Comparison of ENCODE assay signal across 2 cellular contexts in genomic region chr7:158779061-158779992, GRCh38.
TF ChIP-seq lines count a peak whose summit lies in the region.

No MANE protein-coding gene starts in this region.

TF ChIP-seq in HEK293, 187 proteins besides CTCF, POLR2A, EP300 and RAD21:
- TF ChIP-seq TCF7L2 (IDR thresholded peaks at IDR 0.05; ENCODE audit: borderline replicate concordance, low read depth, low read length): peak; percentile 84
- TF ChIP-seq ZNF121 (tag by site-specific recombination; IDR thresholded peaks at IDR 0.05): peak; percentile 69
- no peak for TF ChIP-seq ZFP37 (tag by site-specific recombination; IDR thresholded peaks at IDR 0.05)

TF ChIP-seq in K562, 482 proteins besides CTCF, POLR2A, EP300 and RAD21:
- no peak for TF ChIP-seq CHD2 (IDR thresholded peaks at IDR 0.05; ENCODE audit: low read depth, low read length)
- TF ChIP-seq, protein P1, sequence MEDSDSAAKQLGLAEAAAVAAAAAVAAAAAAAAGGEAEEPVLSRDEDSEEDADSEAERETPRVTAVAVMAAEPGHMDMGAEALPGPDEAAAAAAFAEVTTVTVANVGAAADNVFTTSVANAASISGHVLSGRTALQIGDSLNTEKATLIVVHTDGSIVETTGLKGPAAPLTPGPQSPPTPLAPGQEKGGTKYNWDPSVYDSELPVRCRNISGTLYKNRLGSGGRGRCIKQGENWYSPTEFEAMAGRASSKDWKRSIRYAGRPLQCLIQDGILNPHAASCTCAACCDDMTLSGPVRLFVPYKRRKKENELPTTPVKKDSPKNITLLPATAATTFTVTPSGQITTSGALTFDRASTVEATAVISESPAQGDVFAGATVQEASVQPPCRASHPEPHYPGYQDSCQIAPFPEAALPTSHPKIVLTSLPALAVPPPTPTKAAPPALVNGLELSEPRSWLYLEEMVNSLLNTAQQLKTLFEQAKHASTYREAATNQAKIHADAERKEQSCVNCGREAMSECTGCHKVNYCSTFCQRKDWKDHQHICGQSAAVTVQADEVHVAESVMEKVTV (CRISPR knock-in tag; IDR thresholded peaks at IDR 0.05): no peak
- TF ChIP-seq, protein P2, sequence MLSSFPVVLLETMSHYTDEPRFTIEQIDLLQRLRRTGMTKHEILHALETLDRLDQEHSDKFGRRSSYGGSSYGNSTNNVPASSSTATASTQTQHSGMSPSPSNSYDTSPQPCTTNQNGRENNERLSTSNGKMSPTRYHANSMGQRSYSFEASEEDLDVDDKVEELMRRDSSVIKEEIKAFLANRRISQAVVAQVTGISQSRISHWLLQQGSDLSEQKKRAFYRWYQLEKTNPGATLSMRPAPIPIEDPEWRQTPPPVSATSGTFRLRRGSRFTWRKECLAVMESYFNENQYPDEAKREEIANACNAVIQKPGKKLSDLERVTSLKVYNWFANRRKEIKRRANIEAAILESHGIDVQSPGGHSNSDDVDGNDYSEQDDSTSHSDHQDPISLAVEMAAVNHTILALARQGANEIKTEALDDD (IDR thresholded peaks at IDR 0.05): peak; percentile 59
- TF ChIP-seq ZNF445 (CRISPR knock-in tag; IDR thresholded peaks at IDR 0.05; ENCODE audit: low read depth): no peak
- no peak for TF ChIP-seq ZZZ3 (IDR thresholded peaks at IDR 0.05)
- TF ChIP-seq ZBTB1 (CRISPR knock-in tag; IDR thresholded peaks at IDR 0.05; ENCODE audit: borderline replicate concordance, low read depth): no peak
- TF ChIP-seq ZNF121 (CRISPR knock-in tag; conservative IDR thresholded peaks at IDR 0.05): peak; percentile 88
- TF ChIP-seq ILF3 (IDR thresholded peaks at IDR 0.05; ENCODE audit: borderline replicate concordance): no peak
- TF ChIP-seq XRCC5 (IDR thresholded peaks at IDR 0.05; ENCODE audit: low read depth, low read length): no peak
- peak; percentile 56; the same call in 1 of the 2 replicates for TF ChIP-seq MEF2D (tag; conservative IDR thresholded peaks at IDR 0.05; ENCODE audit: low read depth)
- no peak for TF ChIP-seq NR3C1 (CRISPR knock-in tag; IDR thresholded peaks at IDR 0.05)
- no peak for TF ChIP-seq RBM15 (IDR thresholded peaks at IDR 0.05; ENCODE audit: insufficient read depth, low read length)
- peak; percentile 61; the same call in 1 of the 2 replicates for TF ChIP-seq ZNF3 (CRISPR knock-in tag; IDR thresholded peaks at IDR 0.05)
- TF ChIP-seq KDM1A (IDR thresholded peaks at IDR 0.05): no peak
- no peak for TF ChIP-seq ZNF41 (CRISPR knock-in tag; conservative IDR thresholded peaks at IDR 0.05)
- TF ChIP-seq ESRRA (IDR thresholded peaks at IDR 0.05; ENCODE audit: borderline replicate concordance, low read depth): peak; percentile 53; the same call in 1 of the 2 replicates
